Comparison of ENCODE assay signal across 13 cellular contexts in the genomic region with DNA sequence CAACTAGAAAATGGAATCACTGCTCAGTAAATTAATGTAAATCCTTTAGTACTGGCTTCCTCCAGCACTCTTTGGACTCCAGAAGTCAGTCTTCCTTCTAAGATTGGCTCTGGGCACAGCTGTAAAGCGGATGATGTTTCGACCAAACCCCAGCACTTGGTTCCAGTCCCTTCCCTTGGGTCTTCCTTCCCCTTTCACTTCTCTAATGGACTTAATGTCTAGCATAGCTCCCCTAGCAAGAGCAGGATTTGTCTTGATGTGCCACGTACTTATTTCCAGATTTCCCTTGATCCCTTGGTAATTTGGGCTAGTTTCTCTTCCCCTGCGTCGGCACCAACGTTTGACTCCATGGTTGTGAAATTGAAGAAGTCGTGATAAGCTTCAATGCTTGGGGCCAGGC. TPM values are rescaled to one million over a fixed set of nuclear protein-coding genes. Genes with fewer than 3 reads are reported as not detected.
DNase-seq lines count a peak whose midpoint lies in the region; ATAC-seq and TF ChIP-seq lines count a peak whose summit lies in the region.
"Had no signal": no experiment of that assay in that cellular context is flagged by ENCODE, and none has a peak within 500 bp of the region (broad histone marks: within the 10 kb centered on the region; RNA-seq: fewer than 3 reads in every experiment).

No MANE protein-coding gene starts in this region.

- no peak overlapping the region for H3K4me3 ChIP-seq in left lung
- H3K4me3 ChIP-seq in HAP-1: no peak overlapping the region

- TF ChIP-seq CTCF in GM13976 (IDR thresholded peaks at IDR 0.05; ENCODE audit: borderline replicate concordance, control extremely low read depth, extremely low read depth, insufficient read depth, missing control alignments): no peak
- TF ChIP-seq CTCF in left lung (IDR thresholded peaks at IDR 0.05): no peak

- no peak overlapping the region for H3K27ac ChIP-seq in left lung

- H3K9me3 ChIP-seq in left lung (no peaks in the 10 kb centered on the region), HAP-1 (no peaks in the 10 kb centered on the region)

- intact Hi-C loops in left lung (cut with DNase I): no loop called here

- ATAC-seq in GM21515 (IDR thresholded peaks at IDR 0.05; ENCODE audit: unreplicated experiment): peak; percentile 49
- ATAC-seq in left lung: peak; percentile 50
- ATAC-seq: activated CD4-positive, CD25-positive, alpha-beta regulatory T cell treated with anti-CD3 and anti-CD28 coated beads, Interleukin-2, amount 50 U/mL, for 24 hours; Panc1 had no signal

- in situ Hi-C loops in GM13976 (cut with MboI; ENCODE audit: low sequenced_read_pairs, unreplicated experiment): no loop called here
- in situ Hi-C loops in HAP-1 (cut with MboI; ENCODE audit: low sequenced_read_pairs): no loop called here

- no peaks in the 10 kb centered on the region for H3K36me3 Mint-ChIP-seq in IgD-negative memory B cell

- DNase-seq in GM13976 (ENCODE audit: low spot score) (peak; percentile 34), left lung (no peak), NCI-H2081 (lab: John Stamatoyannopoulos, UW) (no peak), HAP-1 (ENCODE audit: low spot score in 2 of 2) (no peak), cortex of kidney (lab: John Stamatoyannopoulos, UW) (no peak), NCI-H1092 (lab: John Stamatoyannopoulos, UW) (no peak)
- DNase-seq: endodermal cell; stimulated activated naive CD4-positive, alpha-beta T cell treated with Interleukin-2 at 50 U/mL for 16 hours had no signal

- H3K9me3 Mint-ChIP-seq in IgD-negative memory B cell: no peaks in the 10 kb centered on the region

- H3K27me3 Mint-ChIP-seq in IgD-negative memory B cell: no peaks in the 10 kb centered on the region
- H3K27me3 Mint-ChIP-seq: activated naive CD8-positive, alpha-beta T cell had no signal

- no peaks in the 10 kb centered on the region for H3K27me3 ChIP-seq in left lung
- no peaks in the 10 kb centered on the region for H3K27me3 ChIP-seq in HAP-1 (ENCODE audit: low read depth)

- H3K27ac Mint-ChIP-seq in IgD-negative memory B cell: no peak overlapping the region
- H3K27ac Mint-ChIP-seq: activated naive CD8-positive, alpha-beta T cell; endodermal cell had no signal

- no peaks in the 10 kb centered on the region for H3K4me1 ChIP-seq in left lung
- no peaks in the 10 kb centered on the region for H3K4me1 ChIP-seq in HAP-1

- H3K36me3 ChIP-seq in left lung (no peaks in the 10 kb centered on the region), HAP-1 (replicated peaks) (peaks cover 8% of the 10 kb centered on the region)

- H3K4me1 Mint-ChIP-seq in IgD-negative memory B cell: peaks cover 19 to 34% (median 20%) of the 10 kb centered on the region in 3 donors

- peak overlapping the region in 3 of 4 donors; percentile 3 to 70 (median 49) for H3K4me3 Mint-ChIP-seq in IgD-negative memory B cell
- H3K4me3 Mint-ChIP-seq: activated naive CD8-positive, alpha-beta T cell; endodermal cell had no signal

RNA-seq across cellular contexts. Expression of gene C12orf75, which starts 28.3 kb away (rescaled TPM):
- 38.5 TPM for polyA plus RNA-seq in IgD-negative memory B cell
- 10 to 100 TPM; 16.2 to 17.0 TPM for total RNA-seq in left lung
